In genomic region chr13:33366469-33367062, GRCh38 we compare ENCODE assay signal across 21 cellular contexts.
"Had no signal": no experiment of that assay in that cellular context is flagged by ENCODE, and none has a peak within 500 bp of the region (broad histone marks: within the 10 kb centered on the region; RNA-seq: fewer than 3 reads in every experiment).

No MANE protein-coding gene starts in this region.

- H3K9me3 ChIP-seq: MG63, SJSA1 had no signal

- DNase-seq: activated CD4-positive, alpha-beta memory T cell treated with anti-CD3 and anti-CD28 coated beads for 36 hours; activated CD4-positive, alpha-beta T cell treated with anti-CD3 and anti-CD28 coated beads, Interleukin-2, amount 10 ng/mL, durations not matched to agents 7 days and 5 days; activated CD4-positive, CD25-positive, alpha-beta regulatory T cell; activated gamma-delta T cell treated with Interleukin-2 at 50 U/mL for 16 hours; activated naive CD4-positive, alpha-beta T cell treated with anti-CD3 and anti-CD28 coated beads, Interleukin-2, amount 10 ng/mL, durations not matched to agents 7 days and 5 days; activated naive CD8-positive, alpha-beta T cell treated with anti-CD3 and anti-CD28 coated beads for 36 hours; activated T-cell treated with anti-CD3 and anti-CD28 coated beads, Interleukin-2, amount 50 U/mL, for 72 hours; MG63; MV-4-11; NCI-H1092 treated with DMSO at 0.1 percent for 48 hours; NCI-H1436; NCI-H1694 treated with DMSO at 0.1 percent for 48 hours; NCI-H2029 treated with DMSO at 0.1 percent for 48 hours; NCI-H510A treated with DMSO at 0.1 percent for 48 hours; NCI-H69; SHP77; T-helper 2 cell had no signal

- H3K9me3 Mint-ChIP-seq: activated CD4-positive, alpha-beta memory T cell treated with anti-CD3 and anti-CD28 coated beads for 36 hours; activated CD4-positive, alpha-beta T cell treated with anti-CD3 and anti-CD28 coated beads, Interleukin-2, amount 10 ng/mL, durations not matched to agents 7 days and 5 days; activated naive CD4-positive, alpha-beta T cell treated with anti-CD3 and anti-CD28 coated beads, Interleukin-2, amount 10 ng/mL, durations not matched to agents 7 days and 5 days; activated naive CD8-positive, alpha-beta T cell treated with anti-CD3 and anti-CD28 coated beads for 36 hours; activated T-helper 2 cell treated with anti-CD3 and anti-CD28 coated beads, Interferon-gamma antibody, Interleukin-2, Interleukin-4, amounts not matched to agents 10 μg/mL and 5 μg/mL and 100 μg/mL, durations not matched to agents 14 hours and 24 hours and 36 hours had no signal

- H3K4me1 ChIP-seq: SJSA1 had no signal

- H3K27ac Mint-ChIP-seq: activated CD4-positive, alpha-beta memory T cell treated with anti-CD3 and anti-CD28 coated beads for 36 hours; activated CD4-positive, alpha-beta T cell treated with anti-CD3 and anti-CD28 coated beads, Interleukin-2, amount 10 ng/mL, durations not matched to agents 7 days and 5 days; activated naive CD4-positive, alpha-beta T cell treated with anti-CD3 and anti-CD28 coated beads, Interleukin-2, amount 10 ng/mL, durations not matched to agents 7 days and 5 days; activated naive CD8-positive, alpha-beta T cell treated with anti-CD3 and anti-CD28 coated beads for 36 hours; activated T-cell treated with anti-CD3 and anti-CD28 coated beads, Interleukin-2, amount 50 U/mL, for 72 hours; activated T-helper 2 cell treated with anti-CD3 and anti-CD28 coated beads, Interferon-gamma antibody, Interleukin-2, Interleukin-4, amounts not matched to agents 10 μg/mL and 5 μg/mL and 100 μg/mL, durations not matched to agents 14 hours and 24 hours and 36 hours had no signal

- H3K4me3 Mint-ChIP-seq: activated CD4-positive, alpha-beta memory T cell treated with anti-CD3 and anti-CD28 coated beads for 36 hours; activated CD4-positive, alpha-beta T cell treated with anti-CD3 and anti-CD28 coated beads, Interleukin-2, amount 10 ng/mL, durations not matched to agents 7 days and 5 days; activated naive CD4-positive, alpha-beta T cell treated with anti-CD3 and anti-CD28 coated beads, Interleukin-2, amount 10 ng/mL, durations not matched to agents 7 days and 5 days; activated naive CD8-positive, alpha-beta T cell treated with anti-CD3 and anti-CD28 coated beads for 36 hours; activated T-cell treated with anti-CD3 and anti-CD28 coated beads, Interleukin-2, amount 50 U/mL, for 72 hours had no signal

- FAIRE-seq: RCC 7860 had no signal

- H3K27me3 ChIP-seq: MG63, SJSA1 had no signal

- ATAC-seq: activated T-cell treated with anti-CD3 and anti-CD28 coated beads, Interleukin-2, amount 50 U/mL, for 72 hours had no signal

- H3K36me3 ChIP-seq: MG63, SJSA1 had no signal

- H3K4me3 ChIP-seq: MG63, SJSA1 had no signal

- H3K27me3 Mint-ChIP-seq: activated CD4-positive, alpha-beta memory T cell treated with anti-CD3 and anti-CD28 coated beads for 36 hours; activated CD4-positive, alpha-beta T cell treated with anti-CD3 and anti-CD28 coated beads, Interleukin-2, amount 10 ng/mL, durations not matched to agents 7 days and 5 days; activated naive CD8-positive, alpha-beta T cell treated with anti-CD3 and anti-CD28 coated beads for 36 hours had no signal

- H3K27ac ChIP-seq: SJSA1, VCaP had no signal

- H3K36me3 Mint-ChIP-seq: activated CD4-positive, alpha-beta memory T cell treated with anti-CD3 and anti-CD28 coated beads for 36 hours; activated naive CD4-positive, alpha-beta T cell treated with anti-CD3 and anti-CD28 coated beads, Interleukin-2, amount 10 ng/mL, durations not matched to agents 7 days and 5 days; activated naive CD8-positive, alpha-beta T cell treated with anti-CD3 and anti-CD28 coated beads for 36 hours had no signal
